ENCODE assay signal across 13 cellular contexts in the genomic region with DNA sequence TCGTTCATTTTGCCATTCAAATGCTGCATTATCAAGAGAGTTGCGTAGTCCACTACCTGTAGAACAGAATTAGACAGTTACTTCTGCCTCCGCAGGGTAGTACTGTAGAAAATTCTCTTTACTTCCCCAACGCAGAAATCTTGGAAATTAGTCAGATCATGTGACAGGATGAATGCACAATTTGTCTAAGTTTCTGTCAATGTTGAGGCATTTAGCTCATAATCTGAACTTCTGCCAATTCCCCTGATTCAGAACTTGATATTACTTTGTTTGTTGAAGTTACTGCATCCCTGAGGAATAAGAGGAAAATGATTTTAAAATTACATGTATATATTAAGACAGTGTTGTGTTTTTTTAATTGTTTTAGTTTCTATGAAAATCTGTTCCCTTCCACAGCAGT.
DNase-seq lines count a peak whose midpoint lies in the region; TF ChIP-seq lines count a peak whose summit lies in the region.
"Had no signal": no experiment of that assay in that cellular context is flagged by ENCODE, and none has a peak within 500 bp of the region (broad histone marks: within the 10 kb centered on the region; RNA-seq: fewer than 3 reads in every experiment).

No MANE protein-coding gene starts in this region.

- H3K9ac ChIP-seq in Karpas-422 (ENCODE audit: low read length) = no peak overlapping the region

- DNase-seq in A673 (ENCODE audit: low spot score) (peak; percentile 61), Karpas-422 (peak; percentile 90), cardiac fibroblast (ENCODE audit: low read depth in 2 of 2) (peak; percentile 90 to 94), hepatic stellate cell (ENCODE audit: low spot score) (peak; percentile 59), HT-29 (ENCODE audit: low spot score) (no peak), NCI-H1417 (lab: John Stamatoyannopoulos, UW) (no peak), Peyer's patch (no peak), posterior vena cava (ENCODE audit: low spot score) (no peak)
- DNase-seq: AML-193, GF-D8, NCI-H1092 treated with DMSO at 0.1 percent for 48 hours, T-helper 9 cell had no signal

- H3K4me3 ChIP-seq in A673 (ENCODE audit: low read depth, low read length, poor library complexity, severe bottlenecking) = no peak overlapping the region
- H3K4me3 ChIP-seq in Karpas-422 (ENCODE audit: low read length) = no peak overlapping the region
- H3K4me3 ChIP-seq in cardiac fibroblast (replicated peaks in 1 of 2; ENCODE audit: low read depth in 2 of 2, low read length in 2 of 2) = no peak overlapping the region
- no peak overlapping the region for H3K4me3 ChIP-seq in Peyer's patch

- no peaks in the 10 kb centered on the region for H3K9me2 ChIP-seq in Karpas-422 (replicated peaks; ENCODE audit: insufficient read depth, low read length)

- intact Hi-C loops in A673 (cut with micrococcal nuclease; ENCODE audit: unreplicated experiment) (no loop called here), posterior vena cava (cut with DNase I) (loop anchor here in 1 of 2 donors (10.0 kb wide), 1 partner anchor 956 kb away; no protein-coding TSS in a partner anchor)

- H3K4me2 ChIP-seq in Karpas-422 (ENCODE audit: low read depth, low read length, poor library complexity, severe bottlenecking) = peak overlapping the region; percentile 58

- no peaks in the 10 kb centered on the region for H3K27me3 ChIP-seq in A673 (replicated peaks; ENCODE audit: insufficient read depth, low read depth, low read length, poor library complexity)
- H3K27me3 ChIP-seq in Karpas-422 (ENCODE audit: low read length) = no peaks in the 10 kb centered on the region
- no peaks in the 10 kb centered on the region for H3K27me3 ChIP-seq in Peyer's patch
- H3K27me3 ChIP-seq: neutrophil had no signal

- no peak overlapping the region for H3K27ac ChIP-seq in A673 (ENCODE audit: low read depth, low read length, poor library complexity, severe bottlenecking)
- peak overlapping the region; percentile 79 for H3K27ac ChIP-seq in Karpas-422 (ENCODE audit: low read length)
- no peak overlapping the region for H3K27ac ChIP-seq in Peyer's patch
- H3K27ac ChIP-seq: neutrophil had no signal

- CTCF ChIA-PET in A673 (lab: Charles Lee) = no interaction called here

- peaks cover 27% of the 10 kb centered on the region for H3K79me2 ChIP-seq in Karpas-422 (ENCODE audit: low read length)

- H3K36me3 ChIP-seq in A673 (ENCODE audit: insufficient read depth, low read length, poor library complexity, severe bottlenecking) (no peaks in the 10 kb centered on the region), Karpas-422 (ENCODE audit: insufficient read depth, low read length) (peaks cover 10% of the 10 kb centered on the region), Peyer's patch (no peaks in the 10 kb centered on the region)
- H3K36me3 ChIP-seq: neutrophil had no signal

- peaks cover 4% of the 10 kb centered on the region for H3K9me3 ChIP-seq in A673 (ENCODE audit: low read depth, low read length, poor library complexity, severe bottlenecking)
- H3K9me3 ChIP-seq in Karpas-422 (ENCODE audit: low read length) = no peaks in the 10 kb centered on the region
- H3K9me3 ChIP-seq in Peyer's patch = no peaks in the 10 kb centered on the region
- H3K9me3 ChIP-seq: neutrophil had no signal

- POLR2A ChIA-PET in A673 (lab: Charles Lee; ENCODE audit: low non-redundant PET) = no interaction called here

- H2AFZ ChIP-seq in Karpas-422 (ENCODE audit: low read length) = no peak overlapping the region

- no peak for TF ChIP-seq POLR2A in Peyer's patch (IDR thresholded peaks at IDR 0.05)

- H4K20me1 ChIP-seq in Karpas-422 (ENCODE audit: insufficient read depth, low read depth, low read length) = no peaks in the 10 kb centered on the region

- TF ChIP-seq CTCF in A673 (conservative IDR thresholded peaks at IDR 0.05; ENCODE audit: low read depth, low read length) = no peak
- TF ChIP-seq CTCF in cardiac fibroblast (IDR thresholded peaks at IDR 0.05; ENCODE audit: low read depth, low read length) = no peak
- no peak for TF ChIP-seq CTCF in Peyer's patch (IDR thresholded peaks at IDR 0.05)

- BruUV-seq in A673 (replicated peaks; lab: Mats Ljungman, UMichigan) = no TSS peak

- H3K4me1 ChIP-seq in A673 (ENCODE audit: insufficient read depth, low read length, poor library complexity, severe bottlenecking) (peaks cover 15% of the 10 kb centered on the region), Karpas-422 (ENCODE audit: low read length) (peaks cover 59% of the 10 kb centered on the region), Peyer's patch (no peaks in the 10 kb centered on the region)

Comparison
In these comparisons a context has a peak if more than half of its experiments do, and no peak if none do; other contexts are left out.
1. DNase-seq: peak in A673 (single experiment), Karpas-422 (single experiment), cardiac fibroblast (2 of 2) and hepatic stellate cell (single experiment); none in HT-29 (single experiment), NCI-H1417 (0 of 3), Peyer's patch (0 of 3) and posterior vena cava (single experiment).